8 cellular contexts compared by ENCODE assay signal in the genomic region with DNA sequence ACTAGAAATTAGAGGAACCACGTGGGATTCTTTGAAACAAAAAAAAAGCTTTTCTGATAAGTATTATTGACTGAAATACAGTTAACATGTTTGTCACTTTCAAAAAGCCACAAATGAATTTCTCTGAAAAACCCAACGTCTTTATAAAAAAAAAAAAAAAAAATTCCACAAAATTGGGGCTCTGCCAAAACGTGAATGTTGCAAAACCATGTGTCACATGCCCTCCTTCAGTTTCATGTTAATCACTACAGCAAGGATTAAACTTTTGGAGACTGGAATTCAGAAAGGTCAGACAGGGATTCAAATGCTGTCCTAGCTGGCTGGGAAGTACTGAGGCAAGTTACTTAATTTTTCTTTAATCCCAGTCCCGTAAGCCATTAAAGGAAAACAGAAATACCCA.
DNase-seq lines count a peak whose midpoint lies in the region; ATAC-seq and TF ChIP-seq lines count a peak whose summit lies in the region.

No MANE protein-coding gene starts in this region.

- H3K36me3 Mint-ChIP-seq in type B pancreatic cell: no peaks in the 10 kb centered on the region

- H3K27me3 Mint-ChIP-seq in type B pancreatic cell: peaks cover 18% of the 10 kb centered on the region

- peaks cover 24% of the 10 kb centered on the region for H3K4me1 Mint-ChIP-seq in type B pancreatic cell (ENCODE audit: unreplicated experiment)

- H3K9me3 Mint-ChIP-seq in type B pancreatic cell: no peaks in the 10 kb centered on the region

- TF ChIP-seq CTCF in epithelial cell of esophagus (IDR thresholded peaks at IDR 0.05; ENCODE audit: insufficient read depth, low read depth, low read length, missing control alignments): no peak
- TF ChIP-seq CTCF in type B pancreatic cell (conservative IDR thresholded peaks at IDR 0.05): no peak

- ATAC-seq in SK-N-SH treated with all-trans-retinoic acid at 6 μM for 48 hours: peak; percentile 53
- ATAC-seq in sciatic nerve: peak; percentile 89
- no peak for ATAC-seq in GM21717 (IDR thresholded peaks at IDR 0.05; ENCODE audit: unreplicated experiment)

- H3K4me3 Mint-ChIP-seq in type B pancreatic cell: no peak overlapping the region

- no peak overlapping the region for H3K4me3 ChIP-seq in epithelial cell of esophagus (ENCODE audit: low read length)

- intact Hi-C loops in sciatic nerve (cut with DNase I): no loop called here

- H3K27ac Mint-ChIP-seq in type B pancreatic cell: no peak overlapping the region

- DNase-seq in GM04503 (ENCODE audit: low read depth) (peak; percentile 78), epithelial cell of esophagus (ENCODE audit: low read depth) (peak; percentile 74), sciatic nerve (ENCODE audit: low spot score) (no peak), cerebellar nuclear complex (lab: John Stamatoyannopoulos, UW) (no peak), type B pancreatic cell (ENCODE audit: extremely low spot score, unreplicated experiment) (no peak), SW480 (ENCODE audit: low spot score) (no peak)

TF ChIP-seq in SK-N-SH treated with all-trans-retinoic acid at 6 μM for 48 hours, 23 proteins besides CTCF, POLR2A, EP300 and RAD21:
- peak; percentile 69; the same call in 1 of the 2 replicates for TF ChIP-seq ISL1 (CRISPR knock-in tag; IDR thresholded peaks at IDR 0.05)
- TF ChIP-seq OSR1 (CRISPR knock-in tag; IDR thresholded peaks at IDR 0.05): no peak

Comparison
In these comparisons a context has a peak if more than half of its experiments do, and no peak if none do; other contexts are left out.
1. DNase-seq: peak in GM04503 (single experiment) and epithelial cell of esophagus (single experiment); none in sciatic nerve (single experiment), cerebellar nuclear complex (0 of 2), type B pancreatic cell (single experiment) and SW480 (single experiment).